11 cellular contexts compared by ENCODE assay signal in genomic region chr20:48698507-48699267, GRCh38.
DNase-seq lines count a peak whose midpoint lies in the region; FAIRE-seq lines count a peak whose summit lies in the region.
"Had no signal": no experiment of that assay in that cellular context is flagged by ENCODE, and none has a peak within 500 bp of the region (broad histone marks: within the 10 kb centered on the region; RNA-seq: fewer than 3 reads in every experiment).

No MANE protein-coding gene starts in this region.

- H3K27ac ChIP-seq in angular gyrus (ENCODE audit: low read depth, low read length) = peak overlapping the region; percentile 0
- H3K27ac ChIP-seq in mesenchymal stem cell (ENCODE audit: low read length, poor library complexity, severe bottlenecking) = no peak overlapping the region

- H3K4me1 ChIP-seq in mesenchymal stem cell (ENCODE audit: control insufficient read depth, insufficient read depth, low read depth, low read length) = peaks cover 18% of the 10 kb centered on the region

- no peak overlapping the region for H3K14ac ChIP-seq in mesenchymal stem cell (ENCODE audit: low read length in 2 of 2)

- H4K91ac ChIP-seq in mesenchymal stem cell (ENCODE audit: low read length) = no peak overlapping the region

- no peak overlapping the region for H2BK5ac ChIP-seq in mesenchymal stem cell (ENCODE audit: low read depth, low read length, poor library complexity, severe bottlenecking)

- H4K8ac ChIP-seq in mesenchymal stem cell (ENCODE audit: low read length) = no peak overlapping the region

- no peak overlapping the region for H3K4ac ChIP-seq in mesenchymal stem cell (ENCODE audit: low read depth in 1 of 2, low read length in 2 of 2)

- H2BK12ac ChIP-seq in mesenchymal stem cell (ENCODE audit: low read length in 2 of 2) = no peak overlapping the region

- peaks cover 11% of the 10 kb centered on the region for H3K79me1 ChIP-seq in mesenchymal stem cell (replicated peaks; ENCODE audit: low read length, poor library complexity, severe bottlenecking)

- FAIRE-seq in HTR-8/SVneo (lab: Jason Lieb, UNC) = peak; percentile 73

- no peak overlapping the region for H3K4me2 ChIP-seq in mesenchymal stem cell (ENCODE audit: low read length, poor library complexity, severe bottlenecking)

- H3K18ac ChIP-seq in mesenchymal stem cell (ENCODE audit: low read depth in 1 of 2, low read length in 2 of 2) = no peak overlapping the region

- DNase-seq in ACHN (peak; percentile 6), HTR-8/SVneo (ENCODE audit: insufficient read length, low spot score) (no peak), mesenchymal stem cell (no peak), inferior parietal cortex (ENCODE audit: extremely low spot score) (no peak), globus pallidus (ENCODE audit: low spot score) (no peak), MV-4-11 (lab: John Stamatoyannopoulos, UW) (no peak)
- no peak for DNase-seq in stimulated activated CD8-positive, alpha-beta memory T cell treated with anti-CD3 and anti-CD28 coated beads, Interleukin-4, amount 100 ng/mL, for 48 hours
- DNase-seq: activated CD4-positive, alpha-beta T cell treated with anti-CD3 and anti-CD28 coated beads for 1 hour; naive thymus-derived CD4-positive, alpha-beta T cell; NCI-H446 treated with DMSO at 0.1 percent for 48 hours had no signal

- peak overlapping the region; percentile 56 for H2AK5ac ChIP-seq in mesenchymal stem cell (ENCODE audit: low read length, severe bottlenecking)

- peaks cover 0 to 24% of the 10 kb centered on the region in 2 experiments for H3K27me3 ChIP-seq in mesenchymal stem cell (ENCODE audit: control insufficient read depth in 1 of 2, insufficient read depth in 1 of 2, low read length in 2 of 2)

- H2BK120ac ChIP-seq in mesenchymal stem cell (ENCODE audit: low read depth, low read length) = no peak overlapping the region

- H2AFZ ChIP-seq in mesenchymal stem cell (ENCODE audit: low read depth, low read length) = no peak overlapping the region

- no peak overlapping the region for H2BK15ac ChIP-seq in mesenchymal stem cell (ENCODE audit: low read depth, poor library complexity, severe bottlenecking)

- H3K9me3 ChIP-seq in mesenchymal stem cell (ENCODE audit: control insufficient read depth, low read length) = no peaks in the 10 kb centered on the region

- peaks cover 4 to 18% of the 10 kb centered on the region in 2 experiments for H3K36me3 ChIP-seq in mesenchymal stem cell (ENCODE audit: control insufficient read depth in 1 of 2, insufficient read depth in 2 of 2, low read depth in 1 of 2, low read length in 2 of 2)

- in situ Hi-C loops in ACHN (cut with HindIII; ENCODE audit: low pct_ligation_motif_present, low pct_unique_long_range_greater_than_20kb, low sequenced_read_pairs) = no loop called here

- WGBS in mesenchymal stem cell = 82% methylated on average over 13 of the region's 13 CpGs

- H3K9ac ChIP-seq in mesenchymal stem cell (ENCODE audit: low read length) = no peak overlapping the region

- no peak overlapping the region for H3K4me3 ChIP-seq in mesenchymal stem cell (ENCODE audit: insufficient read depth in 1 of 2, low read depth in 1 of 2, low read length in 2 of 2)

- no peak overlapping the region for H3K23ac ChIP-seq in mesenchymal stem cell (ENCODE audit: low read length in 2 of 2)
